ENCODE assay signal across 2 cellular contexts in genomic region chr6:44085219-44085618, GRCh38.
TF ChIP-seq lines count a peak whose summit lies in the region.

No MANE protein-coding gene starts in this region.

TF ChIP-seq in HCT116, 20 proteins besides CTCF, POLR2A, EP300 and RAD21:
- no peak for TF ChIP-seq EGR1 (IDR thresholded peaks at IDR 0.05; ENCODE audit: low read depth)

TF ChIP-seq in GM12878, 131 proteins besides CTCF, POLR2A, EP300 and RAD21:
- TF ChIP-seq JUNB (IDR thresholded peaks at IDR 0.05) (no peak), MXI1 (IDR thresholded peaks at IDR 0.05; ENCODE audit: low read depth, low read length) (no peak), PKNOX1 (IDR thresholded peaks at IDR 0.05) (peak; percentile 52; the same call in 1 of the 2 replicates)
